1 cellular context compared by ENCODE assay signal in the genomic region with DNA sequence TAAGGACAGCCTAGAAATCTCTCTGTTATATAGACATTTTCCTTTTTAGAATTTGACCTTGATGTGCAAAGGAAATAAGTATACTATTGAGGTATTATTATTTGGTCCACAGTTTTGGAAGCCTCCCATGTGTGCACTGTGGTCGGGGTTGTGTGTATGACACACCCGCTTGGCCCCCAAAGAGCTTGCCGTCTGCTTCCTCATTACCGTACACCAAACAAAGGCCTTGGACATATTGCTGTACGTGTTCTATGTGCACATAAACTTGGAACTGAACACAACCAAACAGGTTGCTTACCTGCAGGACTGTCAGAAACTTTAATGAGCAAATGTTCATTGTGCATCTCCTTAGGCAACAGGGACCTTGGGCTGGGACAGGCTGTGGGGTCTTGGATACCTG.
TF ChIP-seq lines count a peak whose summit lies in the region.

No MANE protein-coding gene starts in this region.

TF ChIP-seq in K562, 482 proteins besides CTCF, POLR2A, EP300 and RAD21 (continued from another document):
- no peak for TF ChIP-seq MNT (conservative IDR thresholded peaks at IDR 0.05)
- TF ChIP-seq ZNF316 (IDR thresholded peaks at IDR 0.05): no peak
- no peak for TF ChIP-seq PRMT5 (CRISPR knock-in tag; IDR thresholded peaks at IDR 0.05)
- no peak for TF ChIP-seq ZNF583 (CRISPR knock-in tag; IDR thresholded peaks at IDR 0.05)
- no peak for TF ChIP-seq ZNF764 (CRISPR knock-in tag; IDR thresholded peaks at IDR 0.05; ENCODE audit: low read depth)
- no peak for TF ChIP-seq ASH1L (IDR thresholded peaks at IDR 0.05; ENCODE audit: borderline replicate concordance, low read depth, partially characterized antibody)
- no peak for TF ChIP-seq ZBTB49 (CRISPR knock-in tag; IDR thresholded peaks at IDR 0.05; ENCODE audit: borderline replicate concordance)
- TF ChIP-seq CTBP1 (IDR thresholded peaks at IDR 0.05; ENCODE audit: borderline replicate concordance): no peak
- TF ChIP-seq ZNF277 (CRISPR knock-in tag; IDR thresholded peaks at IDR 0.05; ENCODE audit: borderline replicate concordance): no peak
- TF ChIP-seq ZNF79 (CRISPR knock-in tag; IDR thresholded peaks at IDR 0.05; ENCODE audit: low read depth): no peak
- TF ChIP-seq ZNF134 (CRISPR knock-in tag; conservative IDR thresholded peaks at IDR 0.05): no peak
- no peak for TF ChIP-seq CXXC5 (CRISPR knock-in tag; IDR thresholded peaks at IDR 0.05)
- no peak for TF ChIP-seq ETV6 (IDR thresholded peaks at IDR 0.05; ENCODE audit: borderline replicate concordance in 1 of 2, low read depth in 2 of 2, low read length in 1 of 2)
- TF ChIP-seq ETV6 (CRISPR knock-in tag; IDR thresholded peaks at IDR 0.05; ENCODE audit: borderline replicate concordance): no peak
